19 cellular contexts compared by ENCODE assay signal in genomic region chr4:6747690-6748068, GRCh38. TPM values are rescaled to one million over a fixed set of nuclear protein-coding genes. Genes with fewer than 3 reads are reported as not detected.
DNase-seq lines count a peak whose midpoint lies in the region; ATAC-seq, FAIRE-seq and TF ChIP-seq lines count a peak whose summit lies in the region.
"Had no signal": no experiment of that assay in that cellular context is flagged by ENCODE, and none has a peak within 500 bp of the region (broad histone marks: within the 10 kb centered on the region; RNA-seq: fewer than 3 reads in every experiment).

No MANE protein-coding gene starts in this region.

- no TSS peak for BruUV-seq in Calu3 (replicated peaks; lab: Mats Ljungman, UMichigan)

- H3K4me1 Mint-ChIP-seq in Calu3 (ENCODE audit: low read depth, unreplicated experiment) = peaks cover 41% of the 10 kb centered on the region
- H3K4me1 Mint-ChIP-seq in astrocyte (ENCODE audit: low read depth, unreplicated experiment) = no peaks in the 10 kb centered on the region

- H2AFZ ChIP-seq in astrocyte (ENCODE audit: low read depth, low read length) = peak overlapping the region; percentile 34

- H3K27ac ChIP-seq in astrocyte (ENCODE audit: low read depth, low read length) (no peak overlapping the region), left ventricle myocardium inferior (replicated peaks) (peak overlapping the region; percentile 67), coronary artery (peak overlapping the region in 1 of 2 donors; percentile 40)
- H3K27ac ChIP-seq: skin epidermis had no signal

- no peaks in the 10 kb centered on the region for H3K9me3 Mint-ChIP-seq in Calu3 (ENCODE audit: low read depth, unreplicated experiment)
- no peaks in the 10 kb centered on the region for H3K9me3 Mint-ChIP-seq in astrocyte (ENCODE audit: unreplicated experiment)
- H3K9me3 Mint-ChIP-seq: central memory CD8-positive, alpha-beta T cell; stimulated activated naive CD8-positive, alpha-beta T cell treated with anti-CD3 and anti-CD28 coated beads, Interleukin-15, amount 100 ng/mL, for 72 hours had no signal

- peaks cover 3% of the 10 kb centered on the region for H3K36me3 Mint-ChIP-seq in Calu3 (ENCODE audit: insufficient read depth, unreplicated experiment)
- no peaks in the 10 kb centered on the region for H3K36me3 Mint-ChIP-seq in astrocyte (ENCODE audit: low read depth, unreplicated experiment)

- H3K9me3 ChIP-seq in astrocyte (ENCODE audit: insufficient read depth, low read depth, low read length) (no peaks in the 10 kb centered on the region), left ventricle myocardium inferior (replicated peaks) (no peaks in the 10 kb centered on the region)
- H3K9me3 ChIP-seq: HAP-1 had no signal

- H3K27ac Mint-ChIP-seq in Calu3 (ENCODE audit: unreplicated experiment) (peak overlapping the region; percentile 30), astrocyte (ENCODE audit: unreplicated experiment) (no peak overlapping the region)
- H3K27ac Mint-ChIP-seq: T-helper 17 cell had no signal

- H3K4me1 ChIP-seq in astrocyte (ENCODE audit: insufficient read depth, low read length) = peaks cover 14% of the 10 kb centered on the region
- H3K4me1 ChIP-seq in left ventricle myocardium inferior = peaks cover 38% of the 10 kb centered on the region
- H3K4me1 ChIP-seq: HAP-1 had no signal

- H3K36me3 ChIP-seq in astrocyte (ENCODE audit: insufficient read depth, low read length) (no peaks in the 10 kb centered on the region), left ventricle myocardium inferior (no peaks in the 10 kb centered on the region)
- H3K36me3 ChIP-seq: HAP-1 had no signal

- DNase-seq in Calu3 = no peak
- no peak for DNase-seq in astrocyte (ENCODE audit: low read depth)
- DNase-seq in left ventricle myocardium inferior = no peak
- peak; percentile 79 for DNase-seq in posterior vena cava (ENCODE audit: low spot score)
- no peak for DNase-seq in coronary artery (ENCODE audit: low spot score)
- DNase-seq in DMS153 (lab: John Stamatoyannopoulos, UW) = no peak
- no peak for DNase-seq in HTR-8/SVneo (ENCODE audit: insufficient read length, low spot score)
- DNase-seq: activated CD8-positive, alpha-beta memory T cell treated with anti-CD3 and anti-CD28 coated beads, Interleukin-2, amount 50 U/mL, for 4 hours; activated naive CD4-positive, alpha-beta T cell treated with anti-CD3 and anti-CD28 coated beads, Interleukin-2, amount 50 U/mL, for 16 hours; DMS 273 treated with DMSO at 0.1 percent for 48 hours; hippocampal formation; NCI-H1694; stimulated activated naive CD8-positive, alpha-beta T cell treated with anti-CD3 and anti-CD28 coated beads, Interleukin-15, amount 100 ng/mL, for 72 hours; T-helper 17 cell had no signal

- no peaks in the 10 kb centered on the region for H3K27me3 ChIP-seq in astrocyte (ENCODE audit: insufficient read depth, low read length)
- no peaks in the 10 kb centered on the region for H3K27me3 ChIP-seq in left ventricle myocardium inferior (ENCODE audit: low read depth)

- TF ChIP-seq CTCF in Calu3 (IDR thresholded peaks at IDR 0.05; ENCODE audit: unreplicated experiment) (no peak), astrocyte (IDR thresholded peaks at IDR 0.05; ENCODE audit: insufficient read depth, low read depth, low read length) (no peak), left ventricle myocardium inferior (IDR thresholded peaks at IDR 0.05; ENCODE audit: borderline replicate concordance) (no peak), coronary artery (IDR thresholded peaks at IDR 0.05) (no peak)

- CTCF ChIA-PET in Calu3 (lab: Charles Lee) = no interaction called here

- peak overlapping the region; percentile 18 for H3K4me3 Mint-ChIP-seq in Calu3 (ENCODE audit: low read depth, unreplicated experiment)
- H3K4me3 Mint-ChIP-seq in astrocyte (ENCODE audit: unreplicated experiment) = no peak overlapping the region
- H3K4me3 Mint-ChIP-seq: central memory CD8-positive, alpha-beta T cell; stimulated activated naive CD8-positive, alpha-beta T cell treated with anti-CD3 and anti-CD28 coated beads, Interleukin-15, amount 100 ng/mL, for 72 hours; T-helper 17 cell had no signal

- FAIRE-seq in astrocyte (lab: Jason Lieb, UNC) (no peak), HTR-8/SVneo (lab: Jason Lieb, UNC) (no peak)

- ATAC-seq in GM18498 (IDR thresholded peaks at IDR 0.05; ENCODE audit: unreplicated experiment) = no peak
- ATAC-seq: activated CD4-positive, CD25-positive, alpha-beta regulatory T cell treated with anti-CD3 and anti-CD28 coated beads, Interleukin-2, amount 50 U/mL, for 24 hours; T-helper 17 cell had no signal

- intact Hi-C loops in Calu3 (cut with micrococcal nuclease; ENCODE audit: unreplicated experiment) (no loop called here), left ventricle myocardium inferior (cut with micrococcal nuclease) (no loop called here), posterior vena cava (cut with DNase I) (no loop called here)

- no peak overlapping the region for H3K4me2 ChIP-seq in astrocyte (ENCODE audit: low read length)

- H3K27me3 Mint-ChIP-seq in Calu3 (ENCODE audit: unreplicated experiment) (no peaks in the 10 kb centered on the region), astrocyte (ENCODE audit: low read depth, unreplicated experiment) (no peaks in the 10 kb centered on the region)
- H3K27me3 Mint-ChIP-seq: central memory CD8-positive, alpha-beta T cell; stimulated activated naive CD8-positive, alpha-beta T cell treated with anti-CD3 and anti-CD28 coated beads, Interleukin-15, amount 100 ng/mL, for 72 hours had no signal

- H3K4me3 ChIP-seq in astrocyte (ENCODE audit: insufficient read depth, low read depth, low read length) = no peak overlapping the region
- H3K4me3 ChIP-seq in left ventricle myocardium inferior = no peak overlapping the region
- no peak overlapping the region for H3K4me3 ChIP-seq in coronary artery
- H3K4me3 ChIP-seq: HAP-1, skin epidermis had no signal

- no peak overlapping the region for H3K9ac ChIP-seq in astrocyte (ENCODE audit: low read length)

- H4K20me1 ChIP-seq in astrocyte (ENCODE audit: insufficient read depth, low read length) = no peaks in the 10 kb centered on the region

- no peaks in the 10 kb centered on the region for H3K79me2 ChIP-seq in astrocyte (ENCODE audit: insufficient read depth, low read length)

RNA-seq across cellular contexts. Expression of gene BLOC1S4, which starts 31.7 kb away (rescaled TPM):
- 9.2 and 13.2 TPM in 2 replicates for total RNA-seq in Calu3 (2022)
- 20.9 and 21.2 TPM in 2 replicates for total RNA-seq in astrocyte
- 7.1 TPM for total RNA-seq in left ventricle myocardium inferior
- 1 to 10 TPM; 8.3 to 9.7 TPM for total RNA-seq in posterior vena cava

RNA-seq across cellular contexts. Expression of gene KIAA0232, which starts 34.8 kb away (rescaled TPM):
- 17.4 and 17.7 TPM in 2 replicates for total RNA-seq in Calu3 (2022)
- total RNA-seq in astrocyte = 25.0 and 27.6 TPM in 2 replicates
- total RNA-seq in left ventricle myocardium inferior = 82.5 TPM
- 10 to 100 TPM; 29.1 to 32.9 TPM for total RNA-seq in posterior vena cava

RNA-seq across cellular contexts. Expression of gene MRFAP1L1, which starts 38.0 kb away (rescaled TPM):
- total RNA-seq in Calu3 (2022) = 31.7 and 33.1 TPM in 2 replicates
- 33.2 and 36.8 TPM in 2 replicates for total RNA-seq in astrocyte
- 41.5 TPM for total RNA-seq in left ventricle myocardium inferior
- 10 to 100 TPM; 35.9 to 43.8 TPM for total RNA-seq in posterior vena cava

RNA-seq across cellular contexts. Expression of gene S100P, which starts 54.0 kb away (rescaled TPM):
- total RNA-seq in Calu3 (2022) (365 and 600 TPM in 2 replicates), astrocyte (not detected in 2 replicates), left ventricle myocardium inferior (not detected), posterior vena cava (1 to 10 TPM; 3.5 to 7.8 TPM)
